1 cellular context compared by ENCODE assay signal in the genomic region with DNA sequence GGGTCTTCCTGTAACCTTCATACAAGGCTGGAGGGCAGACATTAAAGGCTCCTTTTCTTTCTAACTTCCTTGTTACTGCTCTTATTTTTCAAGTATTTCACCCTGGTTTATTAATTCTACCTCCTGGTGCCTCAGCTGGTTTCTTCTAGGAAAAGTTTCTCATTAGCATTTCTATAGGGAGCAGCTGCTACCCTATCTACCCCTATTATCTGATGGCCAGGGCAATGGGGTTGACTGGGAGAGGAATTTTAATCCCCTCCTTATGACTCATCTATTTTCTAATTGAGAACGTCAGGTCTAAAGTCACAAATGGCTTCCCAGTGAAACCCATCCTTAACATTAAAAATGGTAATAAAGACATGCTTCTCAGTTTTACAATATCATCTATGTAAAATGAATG.
TF ChIP-seq lines count a peak whose summit lies in the region.

No MANE protein-coding gene starts in this region.

TF ChIP-seq in HepG2, 621 proteins besides CTCF, POLR2A, EP300 and RAD21:
- no peak for TF ChIP-seq GABPA (IDR thresholded peaks at IDR 0.05; ENCODE audit: low read depth, low read length)
- no peak for TF ChIP-seq GABPA (CRISPR knock-in tag; IDR thresholded peaks at IDR 0.05; ENCODE audit: low read depth)
- no peak for TF ChIP-seq TOPORS (CRISPR knock-in tag; IDR thresholded peaks at IDR 0.05)
- no peak for TF ChIP-seq ZSCAN29 (CRISPR knock-in tag; conservative IDR thresholded peaks at IDR 0.05)
